In genomic region chr10:107970512-107970911, GRCh38 we compare ENCODE assay signal across 18 cellular contexts.
DNase-seq lines count a peak whose midpoint lies in the region; ATAC-seq, FAIRE-seq and TF ChIP-seq lines count a peak whose summit lies in the region.
"Had no signal": no experiment of that assay in that cellular context is flagged by ENCODE, and none has a peak within 500 bp of the region (broad histone marks: within the 10 kb centered on the region; RNA-seq: fewer than 3 reads in every experiment).

No MANE protein-coding gene starts in this region.

- no peaks in the 10 kb centered on the region for H4K20me1 ChIP-seq in PC-3 (ENCODE audit: low read length)

- H3K9me3 ChIP-seq in breast epithelium (no peaks in the 10 kb centered on the region), PC-3 (ENCODE audit: low read length) (no peaks in the 10 kb centered on the region)

- H3K4me3 ChIP-seq in breast epithelium (no peak overlapping the region), PC-3 (ENCODE audit: low read length) (peak overlapping the region; percentile 20; the same call in 1 of the 2 replicates), bronchial epithelial cell (ENCODE audit: low read depth, low read length) (no peak overlapping the region)

- H3K9me3 Mint-ChIP-seq in MCF 10A (ENCODE audit: unreplicated experiment) (peaks cover 6% of the 10 kb centered on the region), natural killer cell (peaks cover 11 to 13% of the 10 kb centered on the region in 2 donors)

- H3K27me3 ChIP-seq in breast epithelium (no peaks in the 10 kb centered on the region), PC-3 (ENCODE audit: low read length) (no peaks in the 10 kb centered on the region), bronchial epithelial cell (ENCODE audit: control insufficient read depth, insufficient read depth, low read length) (no peaks in the 10 kb centered on the region)

- no peak overlapping the region for H3K4me3 Mint-ChIP-seq in MCF 10A (ENCODE audit: unreplicated experiment)
- H3K4me3 Mint-ChIP-seq in natural killer cell: no peak overlapping the region
- H3K4me3 Mint-ChIP-seq: B cell; CD4-positive, alpha-beta T cell had no signal

- peak overlapping the region; percentile 92 for H3K27ac Mint-ChIP-seq in MCF 10A (ENCODE audit: low read depth, unreplicated experiment)
- no peak overlapping the region for H3K27ac Mint-ChIP-seq in natural killer cell
- H3K27ac Mint-ChIP-seq: B cell; CD4-positive, alpha-beta T cell had no signal

- H3F3A ChIP-seq in PC-3 (ENCODE audit: low read length, unreplicated experiment): peaks cover 23% of the 10 kb centered on the region

- CTCF ChIA-PET in MCF 10A (lab: Yijun Ruan, JAX) (no interaction called here), PC-3 (lab: Charles Lee) (no interaction called here)

- H3K4me1 ChIP-seq in breast epithelium (no peaks in the 10 kb centered on the region), PC-3 (ENCODE audit: insufficient read depth, low read length) (peaks cover 34% of the 10 kb centered on the region)

- intact Hi-C loops in MCF 10A (cut with micrococcal nuclease) (loop anchor here (10.0 kb wide), 1 partner anchor 384 kb away; no protein-coding TSS in a partner anchor), breast epithelium (cut with DNase I; ENCODE audit: low total_unique reads) (no loop called here), PC-3 (cut with micrococcal nuclease) (loop anchor here (5.0 kb wide), 2 partner anchors 92 to 217 kb away; no protein-coding TSS in a partner anchor), natural killer cell (cut with micrococcal nuclease) (no loop called here)

- H3K79me2 ChIP-seq in PC-3 (ENCODE audit: low read length): no peaks in the 10 kb centered on the region

- ATAC-seq in PC-3: peak; percentile 59
- no peak for ATAC-seq in HG03108 (IDR thresholded peaks at IDR 0.05; ENCODE audit: unreplicated experiment)
- ATAC-seq in natural killer cell: no peak
- ATAC-seq: HCT116 had no signal

- H3K4me1 Mint-ChIP-seq in MCF 10A (ENCODE audit: insufficient read depth, unreplicated experiment) (peaks cover 41% of the 10 kb centered on the region), natural killer cell (no peaks in the 10 kb centered on the region)
- H3K4me1 Mint-ChIP-seq: B cell had no signal

- no peaks in the 10 kb centered on the region for H3K9me2 ChIP-seq in PC-3 (replicated peaks; ENCODE audit: low read length)

- FAIRE-seq in bronchial epithelial cell (lab: Jason Lieb, UNC) (no peak), islet of Langerhans (lab: Jason Lieb, UNC) (peak; percentile 45)
- FAIRE-seq: GM12892, GM19239, H54 had no signal

- no peak overlapping the region for H3K27ac ChIP-seq in breast epithelium
- H3K27ac ChIP-seq in PC-3 (ENCODE audit: low read length): peak overlapping the region; percentile 99

- TF ChIP-seq CTCF in MCF 10A (IDR thresholded peaks at IDR 0.05; ENCODE audit: unreplicated experiment) (no peak), breast epithelium (IDR thresholded peaks at IDR 0.05) (no peak), PC-3 (conservative IDR thresholded peaks at IDR 0.05; ENCODE audit: low read depth, low read length) (no peak), bronchial epithelial cell (IDR thresholded peaks at IDR 0.05; ENCODE audit: insufficient read depth, low read length, severe bottlenecking) (no peak), natural killer cell (IDR thresholded peaks at IDR 0.05) (no peak)

- H3K36me3 ChIP-seq in breast epithelium (no peaks in the 10 kb centered on the region), PC-3 (ENCODE audit: low read depth, low read length) (no peaks in the 10 kb centered on the region), bronchial epithelial cell (ENCODE audit: control insufficient read depth, insufficient read depth, low read length) (no peaks in the 10 kb centered on the region)

- H3K27me3 Mint-ChIP-seq in MCF 10A (ENCODE audit: insufficient read depth, unreplicated experiment) (no peaks in the 10 kb centered on the region), natural killer cell (ENCODE audit: low read depth in 2 of 2) (no peaks in the 10 kb centered on the region)
- H3K27me3 Mint-ChIP-seq: B cell; CD4-positive, alpha-beta T cell had no signal

- TF ChIP-seq POLR2A in breast epithelium (IDR thresholded peaks at IDR 0.05): no peak

- H3K9ac ChIP-seq in PC-3 (ENCODE audit: low read length): peak overlapping the region; percentile 80

- POLR2A ChIA-PET in MCF 10A (lab: Yijun Ruan, JAX): interaction anchor here (0.5 kb wide), 1 partner anchor 1943 kb away, joined by 3 read pairs; no protein-coding TSS in a partner anchor
- POLR2A ChIA-PET in PC-3 (lab: Charles Lee; ENCODE audit: unreplicated experiment): interaction anchor here (0.6 kb wide), 1 partner anchor 97 kb away, joined by 5 read pairs; no protein-coding TSS in a partner anchor

- DNase-seq in MCF 10A (ENCODE audit: unreplicated experiment): no peak
- DNase-seq in breast epithelium (ENCODE audit: low spot score in 2 of 2): no peak
- DNase-seq in PC-3: peak; percentile 83
- DNase-seq in bronchial epithelial cell (ENCODE audit: low read depth): peak; percentile 67
- no peak for DNase-seq in hepatic stellate cell (ENCODE audit: low spot score)
- DNase-seq in natural killer cell: no peak
- DNase-seq: C1 segment of cervical spinal cord; CD4-positive, alpha-beta T cell; DND-41; GDM1; IMR-90 had no signal

- H2AFZ ChIP-seq in PC-3 (ENCODE audit: low read length): 0 out of 2 replicates have a peak overlapping the region, but pooled peaks have one; percentile 33

- BruUV-seq in MCF 10A (replicated peaks; lab: Mats Ljungman, UMichigan) (no TSS peak), PC-3 (replicated peaks; lab: Mats Ljungman, UMichigan) (no TSS peak)

- H3K4me2 ChIP-seq in PC-3 (ENCODE audit: low read length): peak overlapping the region; percentile 68

- peaks cover 5% of the 10 kb centered on the region for H3K36me3 Mint-ChIP-seq in MCF 10A (ENCODE audit: insufficient read depth, unreplicated experiment)
- H3K36me3 Mint-ChIP-seq in natural killer cell: peaks cover 6% of the 10 kb centered on the region

Comparison
In these comparisons a context has a peak if more than half of its experiments do, and no peak if none do; other contexts are left out.
1. intact Hi-C loops: an anchor here in MCF 10A (10.0 kb wide) and PC-3 (5.0 kb wide); none called in breast epithelium and natural killer cell.
2. DNase-seq: peak in PC-3 (single experiment) and bronchial epithelial cell (single experiment); none in MCF 10A (single experiment), breast epithelium (0 of 2), hepatic stellate cell (single experiment) and natural killer cell (single experiment).